In the genomic region with DNA sequence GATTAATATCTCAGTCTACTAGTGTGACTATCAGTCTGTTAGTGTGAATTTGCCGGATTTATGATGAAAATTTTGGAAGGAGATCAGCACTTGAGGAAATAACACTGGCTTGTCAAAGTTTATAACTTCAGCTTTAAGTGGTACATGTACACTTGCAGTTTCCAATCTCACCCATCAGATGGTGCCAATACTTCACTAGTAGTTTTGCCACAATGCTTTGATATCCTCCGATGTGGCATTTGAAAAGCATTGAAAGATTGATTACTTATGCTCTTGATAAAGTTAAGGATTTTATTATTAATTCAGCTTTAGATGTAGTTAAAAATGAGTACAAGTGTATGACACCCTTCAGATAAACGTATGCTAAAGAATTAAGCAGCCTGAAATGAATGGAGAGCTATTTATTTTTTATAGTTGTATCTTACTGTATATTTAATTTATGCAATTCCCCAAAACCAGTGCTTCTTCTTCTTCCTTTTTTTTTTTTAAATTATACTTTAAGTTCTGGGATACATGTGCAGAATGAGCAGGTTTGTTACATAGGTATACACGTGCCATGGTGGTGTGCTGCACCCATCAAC, we compare ENCODE assay signal across 7 cellular contexts.
DNase-seq lines count a peak whose midpoint lies in the region; ATAC-seq, FAIRE-seq and TF ChIP-seq lines count a peak whose summit lies in the region.

No MANE protein-coding gene starts in this region.

- no peaks in the 10 kb centered on the region for H3K36me3 ChIP-seq in keratinocyte (ENCODE audit: control insufficient read depth in 2 of 2, extremely low read depth in 1 of 2, insufficient read depth in 2 of 2, low read length in 2 of 2)
- H3K36me3 ChIP-seq in testis (ENCODE audit: low read depth, missing control alignments) = no peaks in the 10 kb centered on the region

- dilution Hi-C loops in keratinocyte (cut with MboI; ENCODE audit: extremely low pct_ligation_motif_present, low sequenced_read_pairs) = loop anchor here (25.0 kb wide), 2 partner anchors 174 to 724 kb away; no protein-coding TSS in a partner anchor

- H3K9ac ChIP-seq in keratinocyte (ENCODE audit: control insufficient read depth, extremely low read depth, insufficient read depth, low read length) = no peak overlapping the region

- TF ChIP-seq RAD21 in Ishikawa (IDR thresholded peaks at IDR 0.05; ENCODE audit: low read depth) = peak; percentile 97

- TF ChIP-seq CTCF in astrocyte of the cerebellum (IDR thresholded peaks at IDR 0.05; ENCODE audit: low read depth, low read length, missing control alignments) = peak; percentile 75
- peak; percentile 55 to 74 (median 61) for TF ChIP-seq CTCF in keratinocyte (optimal IDR thresholded peaks at IDR 0.05 in 1 of 3, IDR thresholded peaks at IDR 0.05 in 1 of 3, conservative IDR thresholded peaks at IDR 0.05 in 1 of 3; ENCODE audit: extremely low read depth in 1 of 3, insufficient read depth in 2 of 3, low read length in 3 of 3)
- peak; percentile 56 to 59 (median 58) for TF ChIP-seq CTCF in testis (IDR thresholded peaks at IDR 0.05)

- H3K27ac ChIP-seq in keratinocyte (ENCODE audit: control insufficient read depth, insufficient read depth, low read length) (no peak overlapping the region), testis (no peak overlapping the region)

- no peaks in the 10 kb centered on the region for H3K9me1 ChIP-seq in keratinocyte (ENCODE audit: control insufficient read depth, extremely low read depth, insufficient read depth, low read length)

- in situ Hi-C loops in astrocyte of the cerebellum (cut with HindIII; ENCODE audit: low sequenced_read_pairs) = no loop called here

- WGBS in testis, 2 donors = 46 to 56% methylated on average over 4 of the region's 4 CpGs

- no peak overlapping the region for H3K4me2 ChIP-seq in keratinocyte (ENCODE audit: control insufficient read depth, extremely low read depth, insufficient read depth, low read depth, low read length)

- no peaks in the 10 kb centered on the region for H3K4me1 ChIP-seq in keratinocyte (ENCODE audit: control insufficient read depth, extremely low read depth, insufficient read depth, low read length)
- no peaks in the 10 kb centered on the region for H3K4me1 ChIP-seq in testis

- no peak overlapping the region for H2AFZ ChIP-seq in keratinocyte (ENCODE audit: control insufficient read depth, low read length)

- H3K9me3 ChIP-seq in keratinocyte (ENCODE audit: control insufficient read depth, low read depth, low read length) (no peaks in the 10 kb centered on the region), testis (no peaks in the 10 kb centered on the region)

- no peak for TF ChIP-seq POLR2A in testis (IDR thresholded peaks at IDR 0.05)

- H4K20me1 ChIP-seq in keratinocyte (ENCODE audit: control insufficient read depth, extremely low read depth, insufficient read depth, low read length) = no peaks in the 10 kb centered on the region

- H3K79me2 ChIP-seq in keratinocyte (ENCODE audit: control insufficient read depth, insufficient read depth, low read length) = no peaks in the 10 kb centered on the region

- H3K27me3 ChIP-seq in keratinocyte (ENCODE audit: control insufficient read depth, extremely low read depth, insufficient read depth, low read length) (no peaks in the 10 kb centered on the region), testis (no peaks in the 10 kb centered on the region)

- no peak for TF ChIP-seq EP300 in Ishikawa (IDR thresholded peaks at IDR 0.05; ENCODE audit: borderline replicate concordance)

- DNase-seq in EH (ENCODE audit: low read depth) = peak; percentile 58
- DNase-seq in NOMO-1 treated with DMSO at 0.1 percent for 48 hours (lab: John Stamatoyannopoulos, UW; ENCODE audit: unreplicated experiment) = peak; percentile 68
- DNase-seq in astrocyte of the cerebellum (ENCODE audit: low read depth) = peak; percentile 60
- DNase-seq in keratinocyte (ENCODE audit: low read depth, low spot score) = no peak
- peak; percentile 32 for DNase-seq in testis

- intact Hi-C loops in testis (cut with DNase I; ENCODE audit: low total_unique reads) = no loop called here

- FAIRE-seq in keratinocyte (lab: Jason Lieb, UNC) = peak; percentile 89

- no peak for ATAC-seq in HG03280 (IDR thresholded peaks at IDR 0.05; ENCODE audit: unreplicated experiment)

- no peak overlapping the region for H3K4me3 ChIP-seq in astrocyte of the cerebellum (ENCODE audit: low read depth, low read length)
- H3K4me3 ChIP-seq in keratinocyte (ENCODE audit: control insufficient read depth in 2 of 3, extremely low read depth in 1 of 3, insufficient read depth in 2 of 3, low read depth in 1 of 3, low read length in 3 of 3) = no peak overlapping the region
- H3K4me3 ChIP-seq in testis = no peak overlapping the region

TF ChIP-seq in Ishikawa, 13 proteins besides CTCF, POLR2A, EP300 and RAD21:
- TF ChIP-seq TEAD4 (IDR thresholded peaks at IDR 0.05) = no peak
- no peak for TF ChIP-seq NFIC (IDR thresholded peaks at IDR 0.05)
- no peak for TF ChIP-seq FOXM1 (IDR thresholded peaks at IDR 0.05; ENCODE audit: borderline replicate concordance, low read depth)
- no peak for TF ChIP-seq ZBTB7A (IDR thresholded peaks at IDR 0.05; ENCODE audit: low read depth)
- TF ChIP-seq EGR1 (IDR thresholded peaks at IDR 0.05) = no peak
- TF ChIP-seq CEBPB (IDR thresholded peaks at IDR 0.05) = no peak
